11 cellular contexts compared by ENCODE assay signal in the genomic region with DNA sequence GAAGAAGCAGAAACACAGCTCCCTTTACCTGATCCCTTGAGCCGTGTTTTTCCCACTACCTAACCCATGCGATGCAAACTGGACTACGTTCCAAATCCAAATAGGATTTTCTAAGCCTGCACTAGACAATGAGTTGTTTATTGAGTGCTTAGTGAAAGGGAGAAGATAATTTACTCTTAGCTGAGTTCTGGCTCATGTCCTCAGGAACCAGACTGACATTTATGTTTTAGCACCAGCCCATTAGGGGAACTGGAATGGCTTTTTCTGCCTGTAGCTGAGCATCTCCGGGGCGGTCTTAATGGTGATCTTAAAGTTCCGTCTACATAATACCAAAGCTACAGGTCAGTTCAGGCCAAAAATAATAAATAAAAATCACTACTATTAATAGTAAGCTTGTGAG.
"Had no signal": no experiment of that assay in that cellular context is flagged by ENCODE, and none has a peak within 500 bp of the region (broad histone marks: within the 10 kb centered on the region; RNA-seq: fewer than 3 reads in every experiment).

No MANE protein-coding gene starts in this region.

- ATAC-seq: gastroesophageal sphincter, sciatic nerve had no signal

- H3K36me3 ChIP-seq: gastroesophageal sphincter, spleen, stomach, thyroid gland had no signal

- H3K27me3 ChIP-seq: gastroesophageal sphincter, spleen, stomach, thyroid gland had no signal

- H3K27ac ChIP-seq: gastroesophageal sphincter, spleen, stomach, thyroid gland had no signal

- H3K9me3 ChIP-seq: gastroesophageal sphincter, stomach, thyroid gland had no signal

- DNase-seq: activated CD4-positive, alpha-beta T cell treated with anti-CD3 and anti-CD28 coated beads, Interleukin-2, amount 50 U/mL, for 1 hour; activated CD8-positive, alpha-beta memory T cell treated with anti-CD3 and anti-CD28 coated beads for 24 hours; activated naive CD8-positive, alpha-beta T cell treated with anti-CD3 and anti-CD28 coated beads, Interleukin-2, amount 10 ng/mL, durations not matched to agents 7 days and 5 days; cortex of kidney; effector CD4-positive, alpha-beta T cell; spleen; stomach; SW 1271; thyroid gland had no signal

- H3K4me3 ChIP-seq: gastroesophageal sphincter, spleen, stomach, thyroid gland had no signal
